16 cellular contexts compared by ENCODE assay signal in genomic region chr1:99533909-99534907, GRCh38.
DNase-seq lines count a peak whose midpoint lies in the region; ATAC-seq and TF ChIP-seq lines count a peak whose summit lies in the region.
"Had no signal": no experiment of that assay in that cellular context is flagged by ENCODE, and none has a peak within 500 bp of the region (broad histone marks: within the 10 kb centered on the region; RNA-seq: fewer than 3 reads in every experiment).

No MANE protein-coding gene starts in this region.

- H3K4me3 ChIP-seq in GM23338: no peak overlapping the region
- peak overlapping the region in 5 of 10 donors; percentile 3 to 33 (median 6) for H3K4me3 ChIP-seq in heart right ventricle
- H3K4me3 ChIP-seq: body of pancreas, prostate gland had no signal

- H3K27ac Mint-ChIP-seq in GM23338 (no peak overlapping the region; the same call in 1 of the 2 replicates), osteocyte (ENCODE audit: unreplicated experiment) (peak overlapping the region; percentile 70)
- H3K27ac Mint-ChIP-seq: CD8-positive, alpha-beta memory T cell had no signal

- H3K27ac ChIP-seq in GM23338 (ENCODE audit: low read depth): no peak overlapping the region
- H3K27ac ChIP-seq in heart right ventricle: peak overlapping the region; percentile 3 to 83 (median 66)
- H3K27ac ChIP-seq: body of pancreas, prostate gland had no signal

- H3K27me3 Mint-ChIP-seq in GM23338 (ENCODE audit: insufficient read depth, low read depth, poor library complexity) (no peaks in the 10 kb centered on the region), osteocyte (ENCODE audit: unreplicated experiment) (peaks cover 2% of the 10 kb centered on the region)

- H3K9me3 Mint-ChIP-seq in GM23338 (no peaks in the 10 kb centered on the region), osteocyte (ENCODE audit: unreplicated experiment) (no peaks in the 10 kb centered on the region)

- H3F3A ChIP-seq in GM23338 (replicated peaks; ENCODE audit: low read depth): no peaks in the 10 kb centered on the region

- H3K27me3 ChIP-seq in GM23338 (ENCODE audit: insufficient read depth): no peaks in the 10 kb centered on the region
- H3K27me3 ChIP-seq in heart right ventricle: no peaks in the 10 kb centered on the region
- H3K27me3 ChIP-seq: body of pancreas had no signal

- H3K36me3 ChIP-seq in GM23338 (ENCODE audit: insufficient read depth) (no peaks in the 10 kb centered on the region), heart right ventricle (no peaks in the 10 kb centered on the region)
- H3K36me3 ChIP-seq: prostate gland had no signal

- ATAC-seq in GM23338: no peak
- ATAC-seq in heart right ventricle: peak; percentile 57 to 81 (median 76)
- ATAC-seq in HG02642 (IDR thresholded peaks at IDR 0.05; ENCODE audit: poor library complexity, unreplicated experiment): no peak
- ATAC-seq in HG03280 (IDR thresholded peaks at IDR 0.05; ENCODE audit: unreplicated experiment): no peak
- ATAC-seq: body of pancreas, Panc1 had no signal

- 0 out of 2 replicates have a peak, but pooled peaks cover 5% of the 10 kb centered on the region for H3K9me2 ChIP-seq in GM23338 (ENCODE audit: insufficient read depth)

- peaks cover 30% of the 10 kb centered on the region for H3K4me1 ChIP-seq in GM23338 (ENCODE audit: insufficient read depth)
- peaks cover 0 to 42% (median 19%) of the 10 kb centered on the region in 9 donors for H3K4me1 ChIP-seq in heart right ventricle
- H3K4me1 ChIP-seq: prostate gland had no signal

- TF ChIP-seq CTCF in GM23338 (conservative IDR thresholded peaks at IDR 0.05; ENCODE audit: low read depth in 2 of 2) (no peak), heart right ventricle (IDR thresholded peaks at IDR 0.05) (no peak), osteocyte (IDR thresholded peaks at IDR 0.05) (no peak)

- WGBS in heart right ventricle, 2 donors: 24% methylated on average over 10 of the region's 10 CpGs

- H3K4me3 Mint-ChIP-seq in GM23338 (no peak overlapping the region), osteocyte (ENCODE audit: unreplicated experiment) (no peak overlapping the region)
- H3K4me3 Mint-ChIP-seq: CD8-positive, alpha-beta memory T cell had no signal

- H2AFZ ChIP-seq in GM23338: peak overlapping the region; percentile 28; the same call in 1 of the 2 replicates

- no peaks in the 10 kb centered on the region for H3K9me3 ChIP-seq in heart right ventricle
- H3K9me3 ChIP-seq: body of pancreas, prostate gland had no signal

- H3K4me1 Mint-ChIP-seq in GM23338: peaks cover 28% of the 10 kb centered on the region
- peaks cover 27% of the 10 kb centered on the region for H3K4me1 Mint-ChIP-seq in osteocyte (ENCODE audit: unreplicated experiment)
- H3K4me1 Mint-ChIP-seq: CD8-positive, alpha-beta memory T cell had no signal

- DNase-seq in GM23338 (ENCODE audit: low spot score): peak; percentile 27
- peak; percentile 29 for DNase-seq in NCI-H774 (lab: John Stamatoyannopoulos, UW)
- peak in 1 of 2 donors; percentile 22 for DNase-seq in heart right ventricle
- DNase-seq in osteocyte (ENCODE audit: extremely low spot score, unreplicated experiment): no peak
- no peak for DNase-seq in dedifferentiated amniotic fluid mesenchymal stem cell (ENCODE audit: extremely low spot score)
- DNase-seq in cortex of kidney (lab: John Stamatoyannopoulos, UW): no peak
- DNase-seq: activated naive CD4-positive, alpha-beta T cell treated with anti-CD3 and anti-CD28 coated beads, Interleukin-2, amount 50 U/mL, for 16 hours; body of pancreas; CD8-positive, alpha-beta memory T cell; effector CD8-positive, alpha-beta T cell; NCI-H1105 treated with DMSO at 0.1 percent for 48 hours; NCI-H510A treated with DMSO at 0.1 percent for 48 hours had no signal

- intact Hi-C loops in heart right ventricle (cut with DNase I): loop anchor here in 7 of 10 donors (2.0 to 10.0 kb wide), 8 partner anchors 58 to 153 kb away; partner anchors contain the start of gene PALMD (in 4 of the 7)

- H3K4me2 ChIP-seq in GM23338: 0 out of 2 replicates have a peak overlapping the region, but pooled peaks have one; percentile 21

- no peaks in the 10 kb centered on the region for H4K20me1 ChIP-seq in GM23338 (replicated peaks; ENCODE audit: insufficient read depth)

- H3K36me3 Mint-ChIP-seq in GM23338 (ENCODE audit: low read depth): no peaks in the 10 kb centered on the region
- no peaks in the 10 kb centered on the region for H3K36me3 Mint-ChIP-seq in osteocyte (ENCODE audit: unreplicated experiment)
- H3K36me3 Mint-ChIP-seq: CD8-positive, alpha-beta memory T cell had no signal

- H3K79me2 ChIP-seq in GM23338 (replicated peaks; ENCODE audit: insufficient read depth): no peaks in the 10 kb centered on the region

TF ChIP-seq in GM23338, 12 proteins besides CTCF, POLR2A, EP300 and RAD21 (continues in another document):
- no peak for TF ChIP-seq ZNF462 (CRISPR knock-in tag; IDR thresholded peaks at IDR 0.05)
- no peak for TF ChIP-seq ZNF331 (CRISPR knock-in tag; IDR thresholded peaks at IDR 0.05; ENCODE audit: low read depth)
- TF ChIP-seq JUNB (IDR thresholded peaks at IDR 0.05; ENCODE audit: unreplicated experiment): no peak

Comparison
In these comparisons a context has a peak if more than half of its experiments do, and no peak if none do; other contexts are left out.
1. ATAC-seq: peak in heart right ventricle (8 of 8); none in GM23338 (single experiment), HG02642 (single experiment) and HG03280 (single experiment).
2. DNase-seq: peak in GM23338 (single experiment) and NCI-H774 (single experiment); none in osteocyte (single experiment), dedifferentiated amniotic fluid mesenchymal stem cell (single experiment) and cortex of kidney (single experiment).